ENCODE assay signal across 15 cellular contexts in the genomic region with DNA sequence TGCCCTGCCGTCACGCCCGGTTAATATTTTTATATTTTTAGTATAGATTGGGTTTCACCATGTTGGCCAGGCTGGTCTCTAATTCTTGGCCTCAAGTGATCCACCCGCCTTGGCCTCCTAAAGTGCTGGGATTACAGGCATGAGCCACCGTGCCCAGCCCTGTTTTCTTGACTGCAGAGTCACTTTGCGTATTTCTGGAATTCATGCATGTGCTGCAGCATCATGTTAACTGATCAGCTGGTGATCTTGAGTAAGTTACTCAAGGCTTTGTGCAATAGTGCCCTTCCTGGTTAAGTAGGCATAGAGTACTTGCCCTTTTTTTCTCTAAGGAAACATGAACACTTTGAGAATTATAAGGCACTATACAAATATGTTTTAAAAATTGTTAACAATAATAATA. TPM values are rescaled to one million over a fixed set of nuclear protein-coding genes. Genes with fewer than 3 reads are reported as not detected.
DNase-seq lines count a peak whose midpoint lies in the region; ATAC-seq and TF ChIP-seq lines count a peak whose summit lies in the region.
"Had no signal": no experiment of that assay in that cellular context is flagged by ENCODE, and none has a peak within 500 bp of the region (broad histone marks: within the 10 kb centered on the region; RNA-seq: fewer than 3 reads in every experiment).

No MANE protein-coding gene starts in this region.

- no peaks in the 10 kb centered on the region for H3K36me3 Mint-ChIP-seq in stimulated activated memory B cell treated with anti-CD40 and anti-IgM and Interleukin-4, amounts not matched to agents 10 μg/mL and 1 μg/mL and 100 μg/mL, for 72 hours
- H3K36me3 Mint-ChIP-seq: CD8-positive, alpha-beta memory T cell had no signal

- BruUV-seq in IMR-90 (replicated peaks; lab: Mats Ljungman, UMichigan), result no TSS peak

- H4K5ac ChIP-seq in IMR-90 (ENCODE audit: low read depth, low read length), result no peak overlapping the region

- H3K4me3 Mint-ChIP-seq in stimulated activated memory B cell treated with anti-CD40 and anti-IgM and Interleukin-4, amounts not matched to agents 10 μg/mL and 1 μg/mL and 100 μg/mL, for 72 hours, result no peak overlapping the region
- H3K4me3 Mint-ChIP-seq: activated CD4-positive, alpha-beta memory T cell treated with anti-CD3 and anti-CD28 coated beads, Interleukin-2, amount 10 ng/mL, durations not matched to agents 7 days and 5 days; activated naive CD4-positive, alpha-beta T cell treated with anti-CD3 and anti-CD28 coated beads for 36 hours; central memory CD8-positive, alpha-beta T cell had no signal

- no peaks in the 10 kb centered on the region for H4K20me1 ChIP-seq in IMR-90 (ENCODE audit: insufficient read depth, low read length)

- H3K4me1 ChIP-seq in IMR-90 (ENCODE audit: control insufficient read depth, insufficient read depth, low read length), result no peaks in the 10 kb centered on the region
- H3K4me1 ChIP-seq in stomach, result peaks cover 0 to 27% (median 4%) of the 10 kb centered on the region in 4 donors

- H3K9me3 ChIP-seq in IMR-90 (ENCODE audit: control insufficient read depth, insufficient read depth, low read length) (no peaks in the 10 kb centered on the region), stomach (no peaks in the 10 kb centered on the region)

- H3K27ac ChIP-seq in IMR-90 (ENCODE audit: insufficient read depth, low read length) (no peak overlapping the region), stomach (peak overlapping the region in 2 of 5 donors; percentile 51 to 64)

- H3K4me3 ChIP-seq in IMR-90 (ENCODE audit: insufficient read depth, low read depth, low read length) (no peak overlapping the region), epithelial cell of esophagus (ENCODE audit: low read length) (no peak overlapping the region), stomach (no peak overlapping the region)

- dilution Hi-C loops in IMR-90 (cut with HindIII; ENCODE audit: low sequenced_read_pairs, unreplicated experiment), result no loop called here

- H3K18ac ChIP-seq in IMR-90 (ENCODE audit: low read depth, low read length), result no peak overlapping the region

- no peak overlapping the region for H4K91ac ChIP-seq in IMR-90 (ENCODE audit: insufficient read depth, low read depth, low read length)

- H3K56ac ChIP-seq in IMR-90 (ENCODE audit: extremely low read depth, insufficient read depth, low read length), result no peak overlapping the region

- no peak for TF ChIP-seq EP300 in stomach (IDR thresholded peaks at IDR 0.05)

- no peaks in the 10 kb centered on the region for H3K9me1 ChIP-seq in IMR-90 (ENCODE audit: insufficient read depth, low read length)

- no peaks in the 10 kb centered on the region for H3K9me3 Mint-ChIP-seq in stimulated activated memory B cell treated with anti-CD40 and anti-IgM and Interleukin-4, amounts not matched to agents 10 μg/mL and 1 μg/mL and 100 μg/mL, for 72 hours
- H3K9me3 Mint-ChIP-seq: activated CD4-positive, alpha-beta memory T cell treated with anti-CD3 and anti-CD28 coated beads, Interleukin-2, amount 10 ng/mL, durations not matched to agents 7 days and 5 days; activated naive CD4-positive, alpha-beta T cell treated with anti-CD3 and anti-CD28 coated beads for 36 hours; CD8-positive, alpha-beta memory T cell; central memory CD8-positive, alpha-beta T cell; T-helper 2 cell treated with Interferon-gamma antibody and Interleukin-4, amounts not matched to agents 5 μg/mL and 100 μg/mL, for 36 hours had no signal

- no peak overlapping the region for H2AFZ ChIP-seq in IMR-90 (replicated peaks; ENCODE audit: low read length, poor library complexity)

- H2AK9ac ChIP-seq in IMR-90 (replicated peaks; ENCODE audit: low read depth, low read length, poor library complexity), result no peak overlapping the region

- peak overlapping the region; percentile 82 for H3K27ac Mint-ChIP-seq in stimulated activated memory B cell treated with anti-CD40 and anti-IgM and Interleukin-4, amounts not matched to agents 10 μg/mL and 1 μg/mL and 100 μg/mL, for 72 hours

- H2BK120ac ChIP-seq in IMR-90 (ENCODE audit: low read depth, low read length), result no peak overlapping the region

- H3K27me3 ChIP-seq in IMR-90 (ENCODE audit: control insufficient read depth, insufficient read depth, low read length) (no peaks in the 10 kb centered on the region), stomach (no peaks in the 10 kb centered on the region)

- no peak overlapping the region for H2BK5ac ChIP-seq in IMR-90 (ENCODE audit: low read depth, low read length, poor library complexity, severe bottlenecking)

- H2AK5ac ChIP-seq in IMR-90 (ENCODE audit: low read depth, low read length), result no peak overlapping the region

- peaks cover 40% of the 10 kb centered on the region for H3K4me1 Mint-ChIP-seq in stimulated activated memory B cell treated with anti-CD40 and anti-IgM and Interleukin-4, amounts not matched to agents 10 μg/mL and 1 μg/mL and 100 μg/mL, for 72 hours

- CTCF ChIA-PET in IMR-90 (lab: Yijun Ruan, JAX), result interaction anchor here (1.5 to 2.2 kb wide), 3 partner anchors 20 to 113 kb away, joined by 3 to 14 read pairs (median 10); no protein-coding TSS in a partner anchor

- no peak for TF ChIP-seq POLR2A in IMR-90 (IDR thresholded peaks at IDR 0.05; ENCODE audit: low read depth, low read length)
- TF ChIP-seq POLR2A in stomach (IDR thresholded peaks at IDR 0.05), result no peak

- TF ChIP-seq CTCF in IMR-90 (conservative IDR thresholded peaks at IDR 0.05; ENCODE audit: low read depth, low read length), result no peak
- no peak for TF ChIP-seq CTCF in epithelial cell of esophagus (IDR thresholded peaks at IDR 0.05; ENCODE audit: insufficient read depth, low read depth, low read length, missing control alignments)
- TF ChIP-seq CTCF in stomach (IDR thresholded peaks at IDR 0.05), result no peak

- 100% methylated on average over 3 of the region's 6 CpGs; no CpG with 5 or more reads in 1 of the 2 experiments for WGBS in IMR-90 (ENCODE audit: extremely low coverage in 2 of 2, insufficient read length in 1 of 2), 2 experiments
- 82 to 94% (median 91%) methylated on average over 6 of the region's 6 CpGs for WGBS in stomach, 5 donors

- no peaks in the 10 kb centered on the region for H3K79me1 ChIP-seq in IMR-90 (ENCODE audit: low read depth in 1 of 2, low read length in 2 of 2)

- no peak overlapping the region for H4K8ac ChIP-seq in IMR-90 (ENCODE audit: low read depth in 2 of 2, low read length in 2 of 2)

- ATAC-seq in GM19035 (IDR thresholded peaks at IDR 0.05; ENCODE audit: unreplicated experiment) (peak; percentile 8), IMR-90 (ENCODE audit: low read depth) (no peak), HG02588 (IDR thresholded peaks at IDR 0.05; ENCODE audit: unreplicated experiment) (no peak)
- ATAC-seq in stimulated activated memory B cell treated with anti-CD40 and anti-IgM and Interleukin-4, amounts not matched to agents 10 μg/mL and 1 μg/mL and 100 μg/mL, for 72 hours, result peak; percentile 2

- POLR2A ChIA-PET in IMR-90 (lab: Charles Lee; ENCODE audit: unreplicated experiment), result no interaction called here

- DNase-seq in IMR-90 (peak; percentile 4), epithelial cell of esophagus (ENCODE audit: low read depth) (peak; percentile 25), NCI-H1417 (lab: John Stamatoyannopoulos, UW) (no peak), stomach (no peak)
- DNase-seq: CD8-positive, alpha-beta memory T cell; NCI-H2171 had no signal

- no peak overlapping the region for H3K23ac ChIP-seq in IMR-90 (ENCODE audit: low read depth, low read length)

- TF ChIP-seq RAD21 in IMR-90 (IDR thresholded peaks at IDR 0.05; ENCODE audit: low read length), result no peak

- H3K9ac ChIP-seq in IMR-90 (ENCODE audit: low read depth, low read length), result no peak overlapping the region

- in situ Hi-C loops in IMR-90 (cut with MboI; ENCODE audit: low sequenced_read_pairs), result loop anchor here (5.0 kb wide), 2 partner anchors 58 to 108 kb away; a partner anchor contains a TSS

- H3K27me3 Mint-ChIP-seq in stimulated activated memory B cell treated with anti-CD40 and anti-IgM and Interleukin-4, amounts not matched to agents 10 μg/mL and 1 μg/mL and 100 μg/mL, for 72 hours, result no peaks in the 10 kb centered on the region
- H3K27me3 Mint-ChIP-seq: activated CD4-positive, alpha-beta memory T cell treated with anti-CD3 and anti-CD28 coated beads, Interleukin-2, amount 10 ng/mL, durations not matched to agents 7 days and 5 days; CD8-positive, alpha-beta memory T cell; central memory CD8-positive, alpha-beta T cell had no signal

- H3K14ac ChIP-seq in IMR-90 (replicated peaks; ENCODE audit: low read depth, low read length), result no peak overlapping the region

- intact Hi-C loops in IMR-90 (cut with micrococcal nuclease), result loop anchor here (10.0 kb wide), 1 partner anchor 266 kb away; no protein-coding TSS in a partner anchor
- intact Hi-C loops in stomach (cut with DNase I; ENCODE audit: low total_unique reads), result no loop called here

- H3K4me2 ChIP-seq in IMR-90 (ENCODE audit: low read depth, low read length), result no peak overlapping the region

- no peak overlapping the region for H2BK20ac ChIP-seq in IMR-90 (ENCODE audit: low read depth, low read length)

- no peak overlapping the region for H3K4ac ChIP-seq in IMR-90 (ENCODE audit: low read depth, low read length)

- H2BK15ac ChIP-seq in IMR-90 (ENCODE audit: low read depth, low read length), result no peak overlapping the region

- H3K36me3 ChIP-seq in IMR-90 (ENCODE audit: control insufficient read depth, insufficient read depth, low read length) (no peaks in the 10 kb centered on the region), stomach (no peaks in the 10 kb centered on the region)

TF ChIP-seq in IMR-90, 13 proteins besides CTCF, POLR2A, EP300 and RAD21 (continues in another document):
- TF ChIP-seq, protein P1, sequence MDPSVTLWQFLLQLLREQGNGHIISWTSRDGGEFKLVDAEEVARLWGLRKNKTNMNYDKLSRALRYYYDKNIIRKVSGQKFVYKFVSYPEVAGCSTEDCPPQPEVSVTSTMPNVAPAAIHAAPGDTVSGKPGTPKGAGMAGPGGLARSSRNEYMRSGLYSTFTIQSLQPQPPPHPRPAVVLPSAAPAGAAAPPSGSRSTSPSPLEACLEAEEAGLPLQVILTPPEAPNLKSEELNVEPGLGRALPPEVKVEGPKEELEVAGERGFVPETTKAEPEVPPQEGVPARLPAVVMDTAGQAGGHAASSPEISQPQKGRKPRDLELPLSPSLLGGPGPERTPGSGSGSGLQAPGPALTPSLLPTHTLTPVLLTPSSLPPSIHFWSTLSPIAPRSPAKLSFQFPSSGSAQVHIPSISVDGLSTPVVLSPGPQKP (IDR thresholded peaks at IDR 0.05; ENCODE audit: borderline replicate concordance, low read depth, low read length), result no peak
- no peak for TF ChIP-seq MXI1 (IDR thresholded peaks at IDR 0.05; ENCODE audit: borderline replicate concordance, low read depth, low read length)
- TF ChIP-seq CEBPB (IDR thresholded peaks at IDR 0.05; ENCODE audit: low read depth, low read length), result no peak
- no peak for TF ChIP-seq RCOR1 (IDR thresholded peaks at IDR 0.05; ENCODE audit: insufficient replicate concordance, low read length)
- no peak for TF ChIP-seq RFX5 (IDR thresholded peaks at IDR 0.05; ENCODE audit: low read depth, low read length)

RNA-seq across cellular contexts. Expression of a gene that starts 33.8 kb away (rescaled TPM):
- total RNA-seq in IMR-90 (2012; rRNA removed) (not detected in 2 replicates), stomach (10 to 100 TPM in 3 of 5 donors, under 1 TPM in 1, not detected in 1; 0.73 to 37.5 (median 20.5) TPM)
- polyA plus RNA-seq in IMR-90 (2012; rRNA removed) (not detected in 2 replicates), stomach (1 to 10 TPM in 2 of 3 donors, under 1 TPM in 1; 0.44 to 1.4 (median 1.3) TPM)
- not detected in 2 replicates for polyA plus RNA-seq in IMR-90 (2012; cell fraction: cytosol; rRNA removed)
- polyA plus RNA-seq in IMR-90 (2012; cell fraction: nucleus; rRNA removed; ENCODE audit: low replicate concordance), result not detected in 2 replicates
- total RNA-seq: H1, pulmonary artery endothelial cell had no signal
- polyA plus RNA-seq: H1 had no signal

Comparison
In these comparisons a context has a peak if more than half of its experiments do, and no peak if none do; other contexts are left out.
1. ATAC-seq: peak in GM19035 (single experiment) and stimulated activated memory B cell treated with anti-CD40 and anti-IgM and Interleukin-4, amounts not matched to agents 10 μg/mL and 1 μg/mL and 100 μg/mL, for 72 hours (single experiment); none in IMR-90 (single experiment) and HG02588 (single experiment).
2. DNase-seq: peak in IMR-90 (single experiment) and epithelial cell of esophagus (single experiment); none in NCI-H1417 (0 of 3) and stomach (single experiment).